ENCODE assay signal across 17 cellular contexts in the genomic region with DNA sequence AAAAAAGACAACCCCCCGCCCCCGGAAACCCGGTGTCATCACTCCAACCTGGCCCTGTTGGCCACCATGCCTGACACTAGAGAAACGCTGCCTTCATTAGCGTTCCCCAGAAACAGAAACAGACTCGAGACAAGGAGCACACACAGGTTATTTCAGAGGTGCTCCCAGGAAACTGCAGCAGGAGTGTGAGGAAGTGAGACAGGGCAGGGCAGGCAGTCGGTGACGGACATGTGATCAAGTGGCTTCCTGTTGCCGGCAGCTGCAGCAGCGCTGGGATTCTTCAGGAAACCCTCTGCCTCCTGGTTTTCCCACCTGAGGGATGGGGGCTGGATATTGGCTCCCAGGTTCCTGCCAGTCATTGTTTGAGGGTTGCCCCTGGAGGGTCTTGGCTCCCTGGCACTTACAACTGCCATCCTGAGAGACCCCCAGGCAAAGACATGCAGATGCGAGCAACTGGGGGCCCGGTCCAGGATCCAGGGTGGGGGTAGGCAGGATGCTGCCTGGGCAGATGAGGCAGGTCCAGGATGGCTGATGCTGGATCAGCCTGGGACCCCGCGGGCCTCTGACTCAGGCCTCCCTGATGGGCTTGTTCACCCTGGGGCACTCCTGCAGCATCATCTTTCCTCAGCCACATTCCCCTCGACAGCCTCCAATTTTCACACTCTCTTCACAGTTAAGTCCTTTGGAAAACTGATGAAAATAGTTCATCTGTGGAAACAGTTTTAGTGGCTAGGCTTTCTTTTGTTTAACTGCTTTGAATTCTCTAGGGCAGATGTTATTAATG.
DNase-seq lines count a peak whose midpoint lies in the region; ATAC-seq and TF ChIP-seq lines count a peak whose summit lies in the region.
"Had no signal": no experiment of that assay in that cellular context is flagged by ENCODE, and none has a peak within 500 bp of the region (broad histone marks: within the 10 kb centered on the region; RNA-seq: fewer than 3 reads in every experiment).

No MANE protein-coding gene starts in this region.

- H3K27me3 ChIP-seq in BLaER1 treated with 17β-estradiol and CSF1 and Interleukin-3, amounts not matched to agents 10 nM and 100 nM: no peaks in the 10 kb centered on the region
- H3K27me3 ChIP-seq: MG63 had no signal

- intact Hi-C loops in activated CD8-positive, alpha-beta T cell treated with anti-CD3 and anti-CD28 coated beads for 36 hours (cut with micrococcal nuclease): no loop called here

- H3K27me3 Mint-ChIP-seq in activated CD8-positive, alpha-beta T cell treated with anti-CD3 and anti-CD28 coated beads, Interleukin-2, amount 10 ng/mL, durations not matched to agents 7 days and 5 days (ENCODE audit: low read depth): no peaks in the 10 kb centered on the region
- no peaks in the 10 kb centered on the region for H3K27me3 Mint-ChIP-seq in activated CD8-positive, alpha-beta T cell treated with anti-CD3 and anti-CD28 coated beads for 36 hours

- CTCF ChIA-PET in activated CD8-positive, alpha-beta T cell treated with anti-CD3 and anti-CD28 coated beads, Interleukin-2, amount 10 ng/mL, durations not matched to agents 7 days and 5 days (lab: Charles Lee): no interaction called here
- CTCF ChIA-PET in activated CD8-positive, alpha-beta T cell treated with anti-CD3 and anti-CD28 coated beads for 36 hours (lab: Charles Lee): no interaction called here

- no peaks in the 10 kb centered on the region for H3K36me3 ChIP-seq in BLaER1 treated with 17β-estradiol and CSF1 and Interleukin-3, amounts not matched to agents 10 nM and 100 nM
- H3K36me3 ChIP-seq: MG63 had no signal

- no peak overlapping the region for H3K4me3 Mint-ChIP-seq in activated CD8-positive, alpha-beta T cell treated with anti-CD3 and anti-CD28 coated beads, Interleukin-2, amount 10 ng/mL, durations not matched to agents 7 days and 5 days
- H3K4me3 Mint-ChIP-seq in activated CD8-positive, alpha-beta T cell treated with anti-CD3 and anti-CD28 coated beads for 36 hours: no peak overlapping the region

- H3K4me2 ChIP-seq in BLaER1 treated with 17β-estradiol and CSF1 and Interleukin-3, amounts not matched to agents 10 nM and 100 nM: peak overlapping the region; percentile 56 to 87 (median 79)

- no peak overlapping the region for H3K9ac ChIP-seq in BLaER1 treated with 17β-estradiol and CSF1 and Interleukin-3, amounts not matched to agents 10 nM and 100 nM

- peak overlapping the region; percentile 53 for H3K27ac Mint-ChIP-seq in activated CD8-positive, alpha-beta T cell treated with anti-CD3 and anti-CD28 coated beads, Interleukin-2, amount 10 ng/mL, durations not matched to agents 7 days and 5 days
- no peak overlapping the region for H3K27ac Mint-ChIP-seq in activated CD8-positive, alpha-beta T cell treated with anti-CD3 and anti-CD28 coated beads for 36 hours

- no peak for DNase-seq in activated CD8-positive, alpha-beta T cell treated with anti-CD3 and anti-CD28 coated beads, Interleukin-2, amount 10 ng/mL, durations not matched to agents 7 days and 5 days
- DNase-seq in activated CD8-positive, alpha-beta T cell treated with anti-CD3 and anti-CD28 coated beads for 36 hours: no peak
- DNase-seq in M059J (ENCODE audit: low read depth) (peak; percentile 43), epithelial cell of esophagus (ENCODE audit: low read depth) (peak; percentile 26), NCI-H2196 (lab: John Stamatoyannopoulos, UW; ENCODE audit: unreplicated experiment) (no peak)
- no peak for DNase-seq in activated CD8-positive, alpha-beta memory T cell treated with anti-CD3 and anti-CD28 coated beads for 24 hours
- DNase-seq: AML-193, DMS 273 treated with DMSO at 0.1 percent for 48 hours, KG1, MG63, NCI-H1105 treated with DMSO at 0.1 percent for 48 hours, NCI-H187, NCI-H2171, NCI-H510A treated with DMSO at 0.1 percent for 48 hours, OCI-M1 had no signal

- H4K20me1 ChIP-seq in BLaER1 treated with 17β-estradiol and CSF1 and Interleukin-3, amounts not matched to agents 10 nM and 100 nM: no peaks in the 10 kb centered on the region

- no peaks in the 10 kb centered on the region for H3K9me3 Mint-ChIP-seq in activated CD8-positive, alpha-beta T cell treated with anti-CD3 and anti-CD28 coated beads, Interleukin-2, amount 10 ng/mL, durations not matched to agents 7 days and 5 days (ENCODE audit: insufficient read depth)
- H3K9me3 Mint-ChIP-seq in activated CD8-positive, alpha-beta T cell treated with anti-CD3 and anti-CD28 coated beads for 36 hours: no peaks in the 10 kb centered on the region

- H3K4me3 ChIP-seq in BLaER1 treated with 17β-estradiol and CSF1 and Interleukin-3, amounts not matched to agents 10 nM and 100 nM: no peak overlapping the region
- H3K4me3 ChIP-seq in epithelial cell of esophagus (ENCODE audit: low read length): no peak overlapping the region
- H3K4me3 ChIP-seq: MG63 had no signal

- POLR2A ChIA-PET in activated CD8-positive, alpha-beta T cell treated with anti-CD3 and anti-CD28 coated beads, Interleukin-2, amount 10 ng/mL, durations not matched to agents 7 days and 5 days (lab: Charles Lee): no interaction called here
- POLR2A ChIA-PET in activated CD8-positive, alpha-beta T cell treated with anti-CD3 and anti-CD28 coated beads for 36 hours (lab: Charles Lee): no interaction called here

- no peak for TF ChIP-seq CTCF in activated CD8-positive, alpha-beta T cell treated with anti-CD3 and anti-CD28 coated beads for 36 hours (IDR thresholded peaks at IDR 0.05)
- no peak for TF ChIP-seq CTCF in epithelial cell of esophagus (IDR thresholded peaks at IDR 0.05; ENCODE audit: insufficient read depth, low read depth, low read length, missing control alignments)

- ATAC-seq in activated CD8-positive, alpha-beta T cell treated with anti-CD3 and anti-CD28 coated beads, Interleukin-2, amount 10 ng/mL, durations not matched to agents 7 days and 5 days: no peak
- no peak for ATAC-seq in activated CD8-positive, alpha-beta T cell treated with anti-CD3 and anti-CD28 coated beads for 36 hours
- ATAC-seq in HG02763 (IDR thresholded peaks at IDR 0.05; ENCODE audit: unreplicated experiment): no peak

- peaks cover 2% of the 10 kb centered on the region for H3K36me3 Mint-ChIP-seq in activated CD8-positive, alpha-beta T cell treated with anti-CD3 and anti-CD28 coated beads, Interleukin-2, amount 10 ng/mL, durations not matched to agents 7 days and 5 days (ENCODE audit: low read depth)
- H3K36me3 Mint-ChIP-seq in activated CD8-positive, alpha-beta T cell treated with anti-CD3 and anti-CD28 coated beads for 36 hours (ENCODE audit: low read depth): no peaks in the 10 kb centered on the region

- H3K27ac ChIP-seq in BLaER1 treated with 17β-estradiol and CSF1 and Interleukin-3, amounts not matched to agents 10 nM and 100 nM: peak overlapping the region in 3 of 11 experiments; percentile 1 to 17 (median 12); a peak in 1 of 22 replicates

- H3K9me3 ChIP-seq in BLaER1 treated with 17β-estradiol and CSF1 and Interleukin-3, amounts not matched to agents 10 nM and 100 nM (replicated peaks in 1 of 11): no peaks in the 10 kb centered on the region
- H3K9me3 ChIP-seq: MG63 had no signal

- H3K4me1 Mint-ChIP-seq in activated CD8-positive, alpha-beta T cell treated with anti-CD3 and anti-CD28 coated beads, Interleukin-2, amount 10 ng/mL, durations not matched to agents 7 days and 5 days (ENCODE audit: low read depth): peaks cover 34% of the 10 kb centered on the region
- peaks cover 16% of the 10 kb centered on the region for H3K4me1 Mint-ChIP-seq in activated CD8-positive, alpha-beta T cell treated with anti-CD3 and anti-CD28 coated beads for 36 hours (ENCODE audit: low read depth)

- peaks cover 20 to 48% (median 31%) of the 10 kb centered on the region in 10 experiments for H3K4me1 ChIP-seq in BLaER1 treated with 17β-estradiol and CSF1 and Interleukin-3, amounts not matched to agents 10 nM and 100 nM

Comparison
In these comparisons a context has a peak if more than half of its experiments do, and no peak if none do; other contexts are left out.
1. DNase-seq: peak in M059J (single experiment) and epithelial cell of esophagus (single experiment); none in activated CD8-positive, alpha-beta T cell treated with anti-CD3 and anti-CD28 coated beads, Interleukin-2, amount 10 ng/mL, durations not matched to agents 7 days and 5 days (single experiment), activated CD8-positive, alpha-beta T cell treated with anti-CD3 and anti-CD28 coated beads for 36 hours (single experiment), activated CD8-positive, alpha-beta memory T cell treated with anti-CD3 and anti-CD28 coated beads for 24 hours (single experiment) and NCI-H2196 (single experiment).